16 cellular contexts compared by ENCODE assay signal in genomic region chr4:78778530-78778929, GRCh38. TPM values are rescaled to one million over a fixed set of nuclear protein-coding genes. Genes with fewer than 3 reads are reported as not detected.
A peak's percentile ranks its signal among the peaks of the same experiment; 100 is the strongest.
DNase-seq lines count a peak whose midpoint lies in the region; ATAC-seq, FAIRE-seq and TF ChIP-seq lines count a peak whose summit lies in the region.
"Had no signal": no experiment of that assay in that cellular context is flagged by ENCODE, and none has a peak within 500 bp of the region (broad histone marks: within the 10 kb centered on the region; RNA-seq: fewer than 3 reads in every experiment).

No MANE protein-coding gene starts in this region.

- no peaks in the 10 kb centered on the region for H3K27me3 ChIP-seq in PC-3 (ENCODE audit: low read length)
- no peaks in the 10 kb centered on the region for H3K27me3 ChIP-seq in skeletal muscle tissue (ENCODE audit: control insufficient read depth in 3 of 3, insufficient read depth in 3 of 3, low read length in 3 of 3)

- H3K27me3 Mint-ChIP-seq in activated naive CD8-positive, alpha-beta T cell treated with anti-CD3 and anti-CD28 coated beads, Interleukin-2, amount 50 U/mL, for 24 hours, result no peaks in the 10 kb centered on the region
- H3K27me3 Mint-ChIP-seq: effector memory CD8-positive, alpha-beta T cell; memory B cell had no signal

- no peaks in the 10 kb centered on the region for H3F3A ChIP-seq in PC-3 (ENCODE audit: low read length, unreplicated experiment)

- H3K36me3 ChIP-seq in PC-3 (ENCODE audit: low read depth, low read length) (no peaks in the 10 kb centered on the region), skeletal muscle tissue (ENCODE audit: control insufficient read depth in 3 of 3, insufficient read depth in 3 of 3, low read length in 3 of 3) (no peaks in the 10 kb centered on the region)
- H3K36me3 ChIP-seq: prostate gland had no signal

- H3K4me1 ChIP-seq in PC-3 (ENCODE audit: insufficient read depth, low read length) (peaks cover 26% of the 10 kb centered on the region), skeletal muscle tissue (ENCODE audit: control insufficient read depth in 3 of 3, insufficient read depth in 3 of 3, low read length in 3 of 3) (peaks cover 13 to 32% (median 30%) of the 10 kb centered on the region in 3 donors)
- H3K4me1 ChIP-seq: prostate gland had no signal

- no peak for TF ChIP-seq POLR2A in GM12892 (IDR thresholded peaks at IDR 0.05; ENCODE audit: low read depth, low read length)

- H3K4me3 ChIP-seq in PC-3 (ENCODE audit: low read length) (peak overlapping the region; percentile 87), fibroblast of pulmonary artery (replicated peaks; ENCODE audit: low read depth, low read length) (peak overlapping the region; percentile 88), skeletal muscle tissue (ENCODE audit: low read length in 3 of 3) (peak overlapping the region in 2 of 3 donors; percentile 1 to 34)
- H3K4me3 ChIP-seq: prostate gland had no signal

- H3K9me3 ChIP-seq in PC-3 (ENCODE audit: low read length) (no peaks in the 10 kb centered on the region), skeletal muscle tissue (ENCODE audit: control insufficient read depth in 3 of 3, low read length in 3 of 3) (no peaks in the 10 kb centered on the region)
- H3K9me3 ChIP-seq: prostate gland had no signal

- no peak overlapping the region for H2AFZ ChIP-seq in PC-3 (ENCODE audit: low read length)

- intact Hi-C loops in PC-3 (cut with micrococcal nuclease), result loop anchor here (5.0 to 10.0 kb wide), 3 partner anchors 116 to 164 kb away; no protein-coding TSS in a partner anchor

- H3K9me2 ChIP-seq in PC-3 (replicated peaks; ENCODE audit: low read length), result no peaks in the 10 kb centered on the region

- TF ChIP-seq CTCF in PC-3 (conservative IDR thresholded peaks at IDR 0.05; ENCODE audit: low read depth, low read length) (no peak), fibroblast of pulmonary artery (IDR thresholded peaks at IDR 0.05; ENCODE audit: low read length, missing control alignments) (no peak)

- CTCF ChIA-PET in PC-3 (lab: Charles Lee), result no interaction called here

- POLR2A ChIA-PET in PC-3 (lab: Charles Lee; ENCODE audit: unreplicated experiment), result no interaction called here

- H3K27ac ChIP-seq in PC-3 (ENCODE audit: low read length) (no peak overlapping the region), skeletal muscle tissue (ENCODE audit: low read depth, low read length) (no peak overlapping the region)
- H3K27ac ChIP-seq: prostate gland had no signal

- peaks cover 23% of the 10 kb centered on the region for H4K20me1 ChIP-seq in PC-3 (ENCODE audit: low read length)

- H3K4me2 ChIP-seq in PC-3 (ENCODE audit: low read length), result peak overlapping the region; percentile 91

- H3K79me2 ChIP-seq in PC-3 (ENCODE audit: low read length), result peaks cover 69% of the 10 kb centered on the region

- peak; percentile 30 for FAIRE-seq in GM12892 (lab: Jason Lieb, UNC)
- FAIRE-seq: H54 had no signal

- H3K9ac ChIP-seq in PC-3 (ENCODE audit: low read length) (no peak overlapping the region), skeletal muscle tissue (ENCODE audit: low read depth in 1 of 3, low read length in 3 of 3) (no peak overlapping the region)

- H3K4me1 Mint-ChIP-seq in stimulated activated effector memory CD8-positive, alpha-beta T cell treated with anti-CD3 and anti-CD28 coated beads, Interleukin-12 subunit alpha, Interleukin-12 subunit beta, amount 100 ng/mL, for 72 hours, result peaks cover 6% of the 10 kb centered on the region
- peaks cover 29% of the 10 kb centered on the region for H3K4me1 Mint-ChIP-seq in activated naive CD8-positive, alpha-beta T cell treated with anti-CD3 and anti-CD28 coated beads, Interleukin-2, amount 50 U/mL, for 24 hours

- H3K27ac Mint-ChIP-seq in stimulated activated effector memory CD8-positive, alpha-beta T cell treated with anti-CD3 and anti-CD28 coated beads, Interleukin-12 subunit alpha, Interleukin-12 subunit beta, amount 100 ng/mL, for 72 hours, result no peak overlapping the region
- no peak overlapping the region for H3K27ac Mint-ChIP-seq in activated naive CD8-positive, alpha-beta T cell treated with anti-CD3 and anti-CD28 coated beads, Interleukin-2, amount 50 U/mL, for 24 hours
- H3K27ac Mint-ChIP-seq: effector memory CD8-positive, alpha-beta T cell; memory B cell had no signal

- peaks cover 15% of the 10 kb centered on the region for H3K36me3 Mint-ChIP-seq in stimulated activated effector memory CD8-positive, alpha-beta T cell treated with anti-CD3 and anti-CD28 coated beads, Interleukin-12 subunit alpha, Interleukin-12 subunit beta, amount 100 ng/mL, for 72 hours
- no peaks in the 10 kb centered on the region for H3K36me3 Mint-ChIP-seq in activated naive CD8-positive, alpha-beta T cell treated with anti-CD3 and anti-CD28 coated beads, Interleukin-2, amount 50 U/mL, for 24 hours (ENCODE audit: low read depth)
- H3K36me3 Mint-ChIP-seq: memory B cell had no signal

- ATAC-seq in PC-3 (no peak), HG03521 (IDR thresholded peaks at IDR 0.05; ENCODE audit: unreplicated experiment) (no peak)
- ATAC-seq in stimulated activated effector memory CD8-positive, alpha-beta T cell treated with anti-CD3 and anti-CD28 coated beads, Interleukin-12 subunit alpha, Interleukin-12 subunit beta, amount 100 ng/mL, for 72 hours, result no peak
- ATAC-seq in activated naive CD8-positive, alpha-beta T cell treated with anti-CD3 and anti-CD28 coated beads, Interleukin-2, amount 50 U/mL, for 24 hours, result no peak
- ATAC-seq: activated CD4-positive, CD25-positive, alpha-beta regulatory T cell treated with anti-CD3 and anti-CD28 coated beads, Interleukin-2, amount 50 U/mL, for 24 hours; effector memory CD8-positive, alpha-beta T cell had no signal

- no peak overlapping the region for H3K4me3 Mint-ChIP-seq in stimulated activated effector memory CD8-positive, alpha-beta T cell treated with anti-CD3 and anti-CD28 coated beads, Interleukin-12 subunit alpha, Interleukin-12 subunit beta, amount 100 ng/mL, for 72 hours
- no peak overlapping the region for H3K4me3 Mint-ChIP-seq in activated naive CD8-positive, alpha-beta T cell treated with anti-CD3 and anti-CD28 coated beads, Interleukin-2, amount 50 U/mL, for 24 hours

- no TSS peak for BruUV-seq in PC-3 (replicated peaks; lab: Mats Ljungman, UMichigan)

- DNase-seq in GM12892 (ENCODE audit: insufficient read length) (no peak), PC-3 (no peak), fibroblast of pulmonary artery (ENCODE audit: low read depth) (no peak)
- no peak for DNase-seq in stimulated activated effector memory CD8-positive, alpha-beta T cell treated with anti-CD3 and anti-CD28 coated beads, Interleukin-12 subunit alpha, Interleukin-12 subunit beta, amount 100 ng/mL, for 72 hours (ENCODE audit: low spot score in 2 of 2)
- no peak for DNase-seq in activated naive CD8-positive, alpha-beta T cell treated with anti-CD3 and anti-CD28 coated beads, Interleukin-2, amount 50 U/mL, for 24 hours
- DNase-seq: anterior cingulate cortex; effector memory CD8-positive, alpha-beta T cell; NCI-H1694; NCI-H82; SW 1271 had no signal

- H3K9me3 Mint-ChIP-seq in stimulated activated effector memory CD8-positive, alpha-beta T cell treated with anti-CD3 and anti-CD28 coated beads, Interleukin-12 subunit alpha, Interleukin-12 subunit beta, amount 100 ng/mL, for 72 hours, result no peaks in the 10 kb centered on the region
- no peaks in the 10 kb centered on the region for H3K9me3 Mint-ChIP-seq in activated naive CD8-positive, alpha-beta T cell treated with anti-CD3 and anti-CD28 coated beads, Interleukin-2, amount 50 U/mL, for 24 hours
- H3K9me3 Mint-ChIP-seq: effector memory CD8-positive, alpha-beta T cell; memory B cell had no signal

RNA-seq across cellular contexts. Expression of gene BMP2K, which starts 2.4 kb away (rescaled TPM):
- 12.2 TPM for polyA plus RNA-seq in GM12892 (2012; ENCODE audit: missing spikeins)
- total RNA-seq in PC-3 (2014; rRNA removed), result 16.2 and 24.5 TPM in 2 replicates
- total RNA-seq in skeletal muscle tissue, result 25.1 TPM

Comparison
In these comparisons a context has a peak if more than half of its experiments do, and no peak if none do; other contexts are left out.
1. H3K4me3 ChIP-seq: peak in every context shown above with its lines; median percentile 88 in fibroblast of pulmonary artery; 87 in PC-3; 18 in skeletal muscle tissue.